ENCODE assay signal across 9 cellular contexts in the genomic region with DNA sequence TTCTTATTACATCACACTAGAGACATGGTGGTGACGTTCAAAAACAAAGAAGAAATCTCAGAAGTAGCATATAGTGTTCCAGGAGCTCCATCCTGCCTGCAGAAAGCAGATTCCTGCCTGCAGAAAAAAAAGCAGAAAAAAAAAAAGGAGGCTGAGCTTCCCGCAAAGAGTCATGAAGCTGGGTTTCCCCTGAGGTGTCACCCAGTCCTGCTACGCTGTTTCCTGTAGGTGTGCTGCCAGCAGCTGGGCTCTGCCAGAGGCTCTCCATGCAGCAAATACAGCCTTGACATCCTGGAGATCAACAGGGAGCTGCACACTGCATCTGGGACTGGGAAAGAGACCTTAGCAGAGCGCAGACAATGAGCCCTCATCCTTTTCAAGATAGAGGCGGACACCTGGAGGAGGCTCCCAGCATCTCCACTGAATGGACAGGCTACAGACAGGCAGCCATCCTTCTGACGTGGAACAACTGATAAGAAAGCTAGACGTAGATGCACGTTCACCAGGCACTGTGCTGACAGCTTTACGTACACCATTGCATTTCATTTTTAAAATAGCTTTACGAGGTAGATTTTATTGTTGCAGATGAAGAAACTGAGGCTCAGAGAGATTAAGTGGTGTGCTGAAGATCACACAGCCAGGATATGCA.
DNase-seq lines count a peak whose midpoint lies in the region; ATAC-seq and TF ChIP-seq lines count a peak whose summit lies in the region.
"Had no signal": no experiment of that assay in that cellular context is flagged by ENCODE, and none has a peak within 500 bp of the region (broad histone marks: within the 10 kb centered on the region; RNA-seq: fewer than 3 reads in every experiment).

No MANE protein-coding gene starts in this region.

- no peaks in the 10 kb centered on the region for H3K79me1 ChIP-seq in H9 (ENCODE audit: insufficient read depth, low read depth, low read length, poor library complexity, severe bottlenecking)

- no peaks in the 10 kb centered on the region for H3K79me2 ChIP-seq in H9 (ENCODE audit: insufficient read depth, low read length)

- no peak overlapping the region for H3T11ph ChIP-seq in H9 (ENCODE audit: low read length)

- H3K4me1 ChIP-seq in H9 (ENCODE audit: insufficient read depth, low read length): peaks cover 5% of the 10 kb centered on the region; the same call in 1 of the 2 replicates

- no peak overlapping the region for H2AK5ac ChIP-seq in H9 (ENCODE audit: insufficient read length, low read length)

- H3K27me3 ChIP-seq in kidney epithelial cell (ENCODE audit: control insufficient read depth, insufficient read depth, low read length) (no peaks in the 10 kb centered on the region), H9 (ENCODE audit: insufficient read depth, low read length) (no peaks in the 10 kb centered on the region; the same call in 1 of the 2 replicates)
- H3K27me3 ChIP-seq: brain microvascular endothelial cell had no signal

- H4K8ac ChIP-seq in H9 (replicated peaks; ENCODE audit: insufficient read length, low read depth, low read length): no peak overlapping the region

- no peak overlapping the region for H4K91ac ChIP-seq in H9 (ENCODE audit: insufficient read length, low read depth, low read length)

- peak; percentile 85 to 91 for ATAC-seq in activated CD4-positive, CD25-positive, alpha-beta regulatory T cell treated with anti-CD3 and anti-CD28 coated beads, Interleukin-2, amount 50 U/mL, for 24 hours
- no peak for ATAC-seq in GM18909 (IDR thresholded peaks at IDR 0.05; ENCODE audit: poor library complexity, unreplicated experiment)

- H2BK120ac ChIP-seq in H9 (ENCODE audit: low read depth, low read length, poor library complexity, severe bottlenecking): no peak overlapping the region

- WGBS in H9 (ENCODE audit: extremely low coverage, insufficient read length, low lambda C conversion rate): no CpG with 5 or more reads among the region's 10 CpGs

- no peaks in the 10 kb centered on the region for H3K36me3 ChIP-seq in kidney epithelial cell (ENCODE audit: control insufficient read depth, insufficient read depth, low read length)
- H3K36me3 ChIP-seq: brain microvascular endothelial cell had no signal

- H3K4me3 Mint-ChIP-seq in H9: no peak overlapping the region

- H2BK12ac ChIP-seq in H9 (ENCODE audit: insufficient read length, low read depth, low read length): no peak overlapping the region

- H3K4me3 ChIP-seq in kidney epithelial cell (ENCODE audit: low read depth, low read length): no peak overlapping the region

- H3K27ac Mint-ChIP-seq in H9: no peak overlapping the region

- TF ChIP-seq CTCF in kidney epithelial cell (IDR thresholded peaks at IDR 0.05; ENCODE audit: insufficient read depth, low read length, poor library complexity, severe bottlenecking) (no peak), H9 (conservative IDR thresholded peaks at IDR 0.05) (no peak)

- no peak overlapping the region for H2BK15ac ChIP-seq in H9 (ENCODE audit: low read depth, low read length)

- no peaks in the 10 kb centered on the region for H3K23me2 ChIP-seq in H9 (ENCODE audit: insufficient read length, low read depth, low read length, poor library complexity, severe bottlenecking)

- H3K14ac ChIP-seq in H9 (ENCODE audit: insufficient read depth, low read length): no peak overlapping the region

- H3K36me3 Mint-ChIP-seq in H9 (ENCODE audit: insufficient read depth in 1 of 3, low read depth in 3 of 3): no peaks in the 10 kb centered on the region; a peak in 1 of 7 replicates

- H2AFZ ChIP-seq in H9 (ENCODE audit: low read length): no peak overlapping the region

- H4K5ac ChIP-seq in H9 (ENCODE audit: insufficient read length, low read depth, low read length): no peak overlapping the region

- H3K4ac ChIP-seq in H9 (ENCODE audit: low read depth, low read length): no peak overlapping the region

- H4K20me1 ChIP-seq in H9 (ENCODE audit: control insufficient read depth, insufficient read depth, insufficient read length): no peaks in the 10 kb centered on the region

- peaks cover 11% of the 10 kb centered on the region for H3K27me3 Mint-ChIP-seq in H9 (ENCODE audit: low read depth)

- H3K23ac ChIP-seq in H9 (ENCODE audit: insufficient read length, low read depth, low read length): no peak overlapping the region

- H2BK20ac ChIP-seq in H9 (ENCODE audit: low read depth, low read length, poor library complexity, severe bottlenecking): no peak overlapping the region

- no peaks in the 10 kb centered on the region for H3K9me3 ChIP-seq in H9 (ENCODE audit: control insufficient read depth, low read depth, low read length)

- peak; percentile 57 for DNase-seq in activated naive CD4-positive, alpha-beta T cell treated with Interleukin-2 at 50 U/mL for 16 hours
- peak; percentile 4 for DNase-seq in kidney epithelial cell (ENCODE audit: low read depth)
- peak; percentile 61 for DNase-seq in stimulated activated CD8-positive, alpha-beta memory T cell treated with anti-CD3 and anti-CD28 coated beads, Interleukin-4, amount 100 ng/mL, for 48 hours
- DNase-seq in foreskin melanocyte: no peak
- DNase-seq in H9: no peak
- DNase-seq: brain microvascular endothelial cell, KG1 had no signal

- no peak overlapping the region for H3K9ac ChIP-seq in H9 (ENCODE audit: extremely low read depth, insufficient read length, low read length)

- H3K27ac ChIP-seq in H9 (ENCODE audit: insufficient read length, low read depth, low read length): no peak overlapping the region
- H3K27ac ChIP-seq: brain microvascular endothelial cell had no signal

- peaks cover 24 to 35% of the 10 kb centered on the region in 2 experiments for H3K4me1 Mint-ChIP-seq in H9

- no peak overlapping the region for H2BK5ac ChIP-seq in H9 (ENCODE audit: insufficient read length, low read length)

- H3K18ac ChIP-seq in H9 (ENCODE audit: insufficient read length, low read depth, low read length): no peak overlapping the region

- no peaks in the 10 kb centered on the region for H3K9me3 Mint-ChIP-seq in H9

- no peak overlapping the region for H3K56ac ChIP-seq in H9 (ENCODE audit: insufficient read length, low read depth, low read length)

- H3K4me2 ChIP-seq in H9 (ENCODE audit: insufficient read depth, insufficient read length, low read length): no peak overlapping the region

Comparison
In these comparisons a context has a peak if more than half of its experiments do, and no peak if none do; other contexts are left out.
1. DNase-seq: peak in activated naive CD4-positive, alpha-beta T cell treated with Interleukin-2 at 50 U/mL for 16 hours (single experiment), kidney epithelial cell (single experiment) and stimulated activated CD8-positive, alpha-beta memory T cell treated with anti-CD3 and anti-CD28 coated beads, Interleukin-4, amount 100 ng/mL, for 48 hours (single experiment); none in foreskin melanocyte (single experiment) and H9 (single experiment).